Comparison of ENCODE assay signal across 1 cellular context in genomic region chr16:75559564-75560372, GRCh38.
TF ChIP-seq lines count a peak whose summit lies in the region.

No MANE protein-coding gene starts in this region.

TF ChIP-seq in IMR-90, 13 proteins besides CTCF, POLR2A, EP300 and RAD21:
- TF ChIP-seq FOS (IDR thresholded peaks at IDR 0.05; ENCODE audit: low read depth, low read length) (no peak), NFE2L2 (IDR thresholded peaks at IDR 0.05; ENCODE audit: low read depth, low read length) (no peak), MAFK (IDR thresholded peaks at IDR 0.05; ENCODE audit: low read depth, low read length) (no peak), MXI1 (IDR thresholded peaks at IDR 0.05; ENCODE audit: borderline replicate concordance, low read depth, low read length) (no peak), RFX5 (IDR thresholded peaks at IDR 0.05; ENCODE audit: low read depth, low read length) (no peak), CHD1 (IDR thresholded peaks at IDR 0.05; ENCODE audit: low read depth, low read length) (no peak), USF2 (IDR thresholded peaks at IDR 0.05; ENCODE audit: low read depth, low read length) (no peak), CEBPB (IDR thresholded peaks at IDR 0.05; ENCODE audit: low read depth, low read length) (no peak), MAZ (IDR thresholded peaks at IDR 0.05; ENCODE audit: borderline replicate concordance, low read depth, low read length) (no peak), SMC3 (IDR thresholded peaks at IDR 0.05; ENCODE audit: low read depth, low read length) (no peak), RCOR1 (IDR thresholded peaks at IDR 0.05; ENCODE audit: insufficient replicate concordance, low read length) (no peak), ELK1 (IDR thresholded peaks at IDR 0.05; ENCODE audit: borderline replicate concordance, low read depth, low read length) (no peak), BHLHE40 (IDR thresholded peaks at IDR 0.05; ENCODE audit: low read depth, low read length) (no peak)
TF ChIP-seq in IMR-90: peak in this region for 0.
